20 cellular contexts compared by ENCODE assay signal in genomic region chr22:17725465-17725800, GRCh38. TPM values are rescaled to one million over a fixed set of nuclear protein-coding genes. Genes with fewer than 3 reads are reported as not detected.
DNase-seq lines count a peak whose midpoint lies in the region; ATAC-seq and TF ChIP-seq lines count a peak whose summit lies in the region.
"Had no signal": no experiment of that assay in that cellular context is flagged by ENCODE, and none has a peak within 500 bp of the region (broad histone marks: within the 10 kb centered on the region; RNA-seq: fewer than 3 reads in every experiment).

No MANE protein-coding gene starts in this region.

- intact Hi-C loops in activated T-helper 1 cell treated with anti-CD3 and anti-CD28 coated beads, Interleukin-12 subunit alpha, Interleukin-12 subunit beta, Interleukin-2, Interleukin-4 antibody, amounts not matched to agents 30 ng/mL and 10 ng/mL and 1 ng/mL, durations not matched to agents 14 hours and 24 hours and 36 hours (cut with micrococcal nuclease): no loop called here
- intact Hi-C loops in sigmoid colon (cut with DNase I) (no loop called here), upper lobe of right lung (cut with DNase I) (no loop called here)

- no peak for TF ChIP-seq CTCF in gastroesophageal sphincter (IDR thresholded peaks at IDR 0.05)
- TF ChIP-seq CTCF in sigmoid colon (IDR thresholded peaks at IDR 0.05): no peak
- TF ChIP-seq CTCF in upper lobe of right lung (IDR thresholded peaks at IDR 0.05): no peak

- H3K36me3 ChIP-seq in BLaER1 treated with 17β-estradiol and CSF1 and Interleukin-3, amounts not matched to agents 10 nM and 100 nM: peaks cover 26 to 46% (median 32%) of the 10 kb centered on the region in 11 experiments
- H3K36me3 ChIP-seq in gastroesophageal sphincter (peaks cover 0 to 42% of the 10 kb centered on the region in 2 donors), sigmoid colon (peaks cover 7 to 40% (median 19%) of the 10 kb centered on the region in 4 donors), upper lobe of right lung (peaks cover 34% of the 10 kb centered on the region), Karpas-422 (ENCODE audit: insufficient read depth, low read length) (0 out of 2 replicates have a peak, but pooled peaks cover 2% of the 10 kb centered on the region)

- H3K4me1 ChIP-seq in BLaER1 treated with 17β-estradiol and CSF1 and Interleukin-3, amounts not matched to agents 10 nM and 100 nM: peaks cover 24 to 60% (median 55%) of the 10 kb centered on the region in 10 experiments
- H3K4me1 ChIP-seq in gastroesophageal sphincter (peaks cover 0 to 40% (median 8%) of the 10 kb centered on the region in 3 donors), sigmoid colon (peaks cover 0 to 40% (median 35%) of the 10 kb centered on the region in 4 donors), upper lobe of right lung (peaks cover 5% of the 10 kb centered on the region), Karpas-422 (ENCODE audit: low read length) (no peaks in the 10 kb centered on the region)
- H3K4me1 ChIP-seq: parathyroid adenoma had no signal

- TF ChIP-seq POLR2A in gastroesophageal sphincter (IDR thresholded peaks at IDR 0.05) (no peak), sigmoid colon (IDR thresholded peaks at IDR 0.05) (no peak)

- no peaks in the 10 kb centered on the region for H3K9me3 Mint-ChIP-seq in activated T-helper 1 cell treated with anti-CD3 and anti-CD28 coated beads, Interleukin-12 subunit alpha, Interleukin-12 subunit beta, Interleukin-2, Interleukin-4 antibody, amounts not matched to agents 30 ng/mL and 10 ng/mL and 1 ng/mL, durations not matched to agents 14 hours and 24 hours and 36 hours

- H3K9me2 ChIP-seq in Karpas-422 (replicated peaks; ENCODE audit: insufficient read depth, low read length): no peaks in the 10 kb centered on the region

- peaks cover 9% of the 10 kb centered on the region for H3K36me3 Mint-ChIP-seq in activated T-helper 1 cell treated with anti-CD3 and anti-CD28 coated beads, Interleukin-12 subunit alpha, Interleukin-12 subunit beta, Interleukin-2, Interleukin-4 antibody, amounts not matched to agents 30 ng/mL and 10 ng/mL and 1 ng/mL, durations not matched to agents 14 hours and 24 hours and 36 hours (ENCODE audit: low read depth)

- TF ChIP-seq EP300 in gastroesophageal sphincter (IDR thresholded peaks at IDR 0.05) (no peak), sigmoid colon (IDR thresholded peaks at IDR 0.05) (no peak)

- no peaks in the 10 kb centered on the region for H3K27me3 Mint-ChIP-seq in activated T-helper 1 cell treated with anti-CD3 and anti-CD28 coated beads, Interleukin-12 subunit alpha, Interleukin-12 subunit beta, Interleukin-2, Interleukin-4 antibody, amounts not matched to agents 30 ng/mL and 10 ng/mL and 1 ng/mL, durations not matched to agents 14 hours and 24 hours and 36 hours (ENCODE audit: insufficient read depth)

- H3K9me3 ChIP-seq in BLaER1 treated with 17β-estradiol and CSF1 and Interleukin-3, amounts not matched to agents 10 nM and 100 nM (replicated peaks in 1 of 11): no peaks in the 10 kb centered on the region
- H3K9me3 ChIP-seq in gastroesophageal sphincter (no peaks in the 10 kb centered on the region), sigmoid colon (no peaks in the 10 kb centered on the region), upper lobe of right lung (no peaks in the 10 kb centered on the region), Karpas-422 (ENCODE audit: low read length) (no peaks in the 10 kb centered on the region)
- H3K9me3 ChIP-seq: spleen had no signal

- no peak overlapping the region for H3K9ac ChIP-seq in BLaER1 treated with 17β-estradiol and CSF1 and Interleukin-3, amounts not matched to agents 10 nM and 100 nM
- no peak overlapping the region for H3K9ac ChIP-seq in Karpas-422 (ENCODE audit: low read length)
- H3K9ac ChIP-seq: parathyroid adenoma had no signal

- peaks cover 0 to 50% (median 28%) of the 10 kb centered on the region in 11 experiments; a peak in 15 of 22 replicates for H4K20me1 ChIP-seq in BLaER1 treated with 17β-estradiol and CSF1 and Interleukin-3, amounts not matched to agents 10 nM and 100 nM
- no peaks in the 10 kb centered on the region for H4K20me1 ChIP-seq in Karpas-422 (ENCODE audit: insufficient read depth, low read depth, low read length)

- peaks cover 10% of the 10 kb centered on the region for H3K4me1 Mint-ChIP-seq in activated T-helper 1 cell treated with anti-CD3 and anti-CD28 coated beads, Interleukin-12 subunit alpha, Interleukin-12 subunit beta, Interleukin-2, Interleukin-4 antibody, amounts not matched to agents 30 ng/mL and 10 ng/mL and 1 ng/mL, durations not matched to agents 14 hours and 24 hours and 36 hours (ENCODE audit: low read depth)

- WGBS in gastroesophageal sphincter (ENCODE audit: low coverage in 1 of 2), 2 donors: 36% methylated on average over 1 of the region's 1 CpG; no CpG with 5 or more reads in 1 of the 2 donors
- WGBS in sigmoid colon, 2 donors: 67 to 73% methylated on average over 1 of the region's 1 CpG

- 0 out of 2 replicates have a peak, but pooled peaks cover 5% of the 10 kb centered on the region for H3K79me2 ChIP-seq in Karpas-422 (ENCODE audit: low read length)
- H3K79me2 ChIP-seq: parathyroid adenoma had no signal

- H3K4me2 ChIP-seq in BLaER1 treated with 17β-estradiol and CSF1 and Interleukin-3, amounts not matched to agents 10 nM and 100 nM: peak overlapping the region in 9 of 11 experiments; percentile 4 to 84 (median 66); a peak in 15 of 22 replicates
- no peak overlapping the region for H3K4me2 ChIP-seq in Karpas-422 (ENCODE audit: low read depth, low read length, poor library complexity, severe bottlenecking)

- H3K27ac ChIP-seq in BLaER1 treated with 17β-estradiol and CSF1 and Interleukin-3, amounts not matched to agents 10 nM and 100 nM: peak overlapping the region in 2 of 11 experiments; percentile 18 to 45; a peak in 3 of 22 replicates
- H3K27ac ChIP-seq in gastroesophageal sphincter (peak overlapping the region; percentile 67 to 80 (median 75)), sigmoid colon (peak overlapping the region; percentile 43 to 82 (median 74)), upper lobe of right lung (no peak overlapping the region), Karpas-422 (ENCODE audit: low read length) (no peak overlapping the region)
- H3K27ac ChIP-seq: epithelial cell of prostate, parathyroid adenoma, SK-N-MC had no signal

- no peaks in the 10 kb centered on the region for H3K27me3 ChIP-seq in BLaER1 treated with 17β-estradiol and CSF1 and Interleukin-3, amounts not matched to agents 10 nM and 100 nM
- H3K27me3 ChIP-seq in gastroesophageal sphincter (no peaks in the 10 kb centered on the region), sigmoid colon (no peaks in the 10 kb centered on the region), upper lobe of right lung (no peaks in the 10 kb centered on the region), Karpas-422 (ENCODE audit: low read length) (no peaks in the 10 kb centered on the region)
- H3K27me3 ChIP-seq: spleen had no signal

- DNase-seq in activated T-helper 1 cell treated with anti-CD3 and anti-CD28 coated beads, Interleukin-12 subunit alpha, Interleukin-12 subunit beta, Interleukin-2, Interleukin-4 antibody, amounts not matched to agents 30 ng/mL and 10 ng/mL and 1 ng/mL, durations not matched to agents 14 hours and 24 hours and 36 hours (ENCODE audit: low spot score): no peak
- DNase-seq in sigmoid colon (no peak), RKO (ENCODE audit: low spot score) (no peak), upper lobe of right lung (no peak), Karpas-422 (no peak)
- DNase-seq: activated CD4-positive, CD25-positive, alpha-beta regulatory T cell treated with anti-CD3 and anti-CD28 coated beads, Interleukin-2, amount 50 U/mL, for 72 hours; amniotic stem cell; GOT3; NCI-H1417; NCI-H69; spleen; T-helper 9 cell; trophoblast cell had no signal

- no peak overlapping the region for H3K4me3 ChIP-seq in BLaER1 treated with 17β-estradiol and CSF1 and Interleukin-3, amounts not matched to agents 10 nM and 100 nM
- H3K4me3 ChIP-seq in gastroesophageal sphincter: no peak overlapping the region
- H3K4me3 ChIP-seq in sigmoid colon: no peak overlapping the region
- H3K4me3 ChIP-seq in upper lobe of right lung: no peak overlapping the region
- H3K4me3 ChIP-seq in Karpas-422 (ENCODE audit: low read length): no peak overlapping the region
- H3K4me3 ChIP-seq: coronary artery, SK-N-MC, spleen had no signal

- no peak for ATAC-seq in gastroesophageal sphincter
- ATAC-seq in upper lobe of right lung: no peak
- ATAC-seq in GM19452 (IDR thresholded peaks at IDR 0.05; ENCODE audit: unreplicated experiment): no peak

- no peak overlapping the region for H2AFZ ChIP-seq in Karpas-422 (ENCODE audit: low read length)
- H2AFZ ChIP-seq: parathyroid adenoma had no signal

- H3K4me3 Mint-ChIP-seq in activated T-helper 1 cell treated with anti-CD3 and anti-CD28 coated beads, Interleukin-12 subunit alpha, Interleukin-12 subunit beta, Interleukin-2, Interleukin-4 antibody, amounts not matched to agents 30 ng/mL and 10 ng/mL and 1 ng/mL, durations not matched to agents 14 hours and 24 hours and 36 hours: no peak overlapping the region

- H3K27ac Mint-ChIP-seq in activated T-helper 1 cell treated with anti-CD3 and anti-CD28 coated beads, Interleukin-12 subunit alpha, Interleukin-12 subunit beta, Interleukin-2, Interleukin-4 antibody, amounts not matched to agents 30 ng/mL and 10 ng/mL and 1 ng/mL, durations not matched to agents 14 hours and 24 hours and 36 hours: peak overlapping the region; percentile 7

RNA-seq across cellular contexts. Expression of gene BID, which starts 48.8 kb away (rescaled TPM):
- total RNA-seq in activated T-helper 1 cell treated with anti-CD3 and anti-CD28 coated beads, Interleukin-12 subunit alpha, Interleukin-12 subunit beta, Interleukin-2, Interleukin-4 antibody, amounts not matched to agents 30 ng/mL and 10 ng/mL and 1 ng/mL, durations not matched to agents 14 hours and 24 hours and 36 hours: 15.4 and 17.9 TPM in 2 replicates
- total RNA-seq in gastroesophageal sphincter: 10 to 100 TPM in 3 of 4 donors, 1 to 10 TPM in 1; 5.9 to 34.5 (median 21.4) TPM
- 10 to 100 TPM in 3 of 4 donors, 1 to 10 TPM in 1; 9.7 to 28.2 (median 15.1) TPM for total RNA-seq in sigmoid colon
- 10 to 100 TPM; 24.6 to 72.1 (median 31.9) TPM for polyA plus RNA-seq in sigmoid colon
- 22.8 TPM for total RNA-seq in upper lobe of right lung
- 51.7 and 142 TPM in 2 replicates for total RNA-seq in Karpas-422 (2014; rRNA removed; shearing (Covaris generic); ENCODE audit: low replicate concordance)

Comparison
In these comparisons a context has a peak if more than half of its experiments do, and no peak if none do; other contexts are left out.
1. H3K27ac ChIP-seq: peak in gastroesophageal sphincter (4 of 4) and sigmoid colon (4 of 4); none in upper lobe of right lung (single experiment) and Karpas-422 (single experiment).